Comparison of ENCODE assay signal across 12 cellular contexts in the genomic region with DNA sequence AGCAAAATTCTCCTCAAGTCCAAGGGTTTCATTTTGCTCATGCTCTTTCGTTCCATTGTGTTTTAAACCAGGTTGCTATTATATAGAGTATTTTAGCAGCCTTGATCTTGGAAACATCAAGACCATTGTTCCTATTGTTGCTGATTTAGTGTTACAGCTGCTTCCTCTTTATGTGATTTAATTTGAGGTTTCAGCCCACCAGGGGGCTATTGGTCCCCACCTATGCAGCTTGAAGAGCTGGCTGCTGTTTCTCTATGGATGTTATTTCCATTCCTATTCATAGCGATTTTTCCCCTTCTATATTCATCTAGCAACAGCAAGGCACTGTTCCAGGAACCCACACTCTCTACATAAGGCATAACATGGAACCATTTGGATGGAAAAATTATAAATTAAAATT.
DNase-seq lines count a peak whose midpoint lies in the region; ATAC-seq and TF ChIP-seq lines count a peak whose summit lies in the region.
"Had no signal": no experiment of that assay in that cellular context is flagged by ENCODE, and none has a peak within 500 bp of the region (broad histone marks: within the 10 kb centered on the region; RNA-seq: fewer than 3 reads in every experiment).

No MANE protein-coding gene starts in this region.

- no CpG with 5 or more reads among the region's 2 CpGs for WGBS in mesendoderm (ENCODE audit: extremely low coverage, insufficient coverage, low lambda C conversion rate)

- no peak overlapping the region for H2BK5ac ChIP-seq in mesendoderm (ENCODE audit: low read length)

- H3K23ac ChIP-seq in mesendoderm (ENCODE audit: low read length): no peak overlapping the region

- no peaks in the 10 kb centered on the region for H3F3A ChIP-seq in GM23338 (replicated peaks; ENCODE audit: low read depth)

- no peak overlapping the region for H2BK15ac ChIP-seq in mesendoderm (replicated peaks; ENCODE audit: low read depth)

- H4K8ac ChIP-seq in mesendoderm (ENCODE audit: low read depth, low read length): no peak overlapping the region

- H3K4me1 Mint-ChIP-seq in GM23338: peaks cover 41% of the 10 kb centered on the region
- H3K4me1 Mint-ChIP-seq: immature natural killer cell; stimulated activated effector memory CD8-positive, alpha-beta T cell treated with anti-CD3 and anti-CD28 coated beads, Interleukin-12 subunit alpha, Interleukin-12 subunit beta, amount 100 ng/mL, for 72 hours had no signal

- H3K79me1 ChIP-seq in mesendoderm (ENCODE audit: low read length): no peaks in the 10 kb centered on the region

- intact Hi-C loops in uterus (cut with DNase I; ENCODE audit: low total_unique reads): no loop called here

- ATAC-seq in GM23338: peak; percentile 67
- ATAC-seq: stimulated activated effector memory CD8-positive, alpha-beta T cell treated with anti-CD3 and anti-CD28 coated beads, Interleukin-12 subunit alpha, Interleukin-12 subunit beta, amount 100 ng/mL, for 72 hours had no signal

- H3K9ac ChIP-seq in mesendoderm (ENCODE audit: low read length): no peak overlapping the region

- TF ChIP-seq CTCF in GM23338 (conservative IDR thresholded peaks at IDR 0.05; ENCODE audit: low read depth in 2 of 2) (peak; percentile 40 to 43), uterus (IDR thresholded peaks at IDR 0.05) (no peak)

- H3K4me3 ChIP-seq in GM23338 (no peak overlapping the region), mesendoderm (ENCODE audit: low read length) (no peak overlapping the region), uterus (no peak overlapping the region)
- H3K4me3 ChIP-seq: esophagus muscularis mucosa had no signal

- peak overlapping the region; percentile 46 for H3K4me2 ChIP-seq in GM23338
- no peak overlapping the region for H3K4me2 ChIP-seq in mesendoderm (ENCODE audit: low read length)

- H3K79me2 ChIP-seq in GM23338 (replicated peaks; ENCODE audit: insufficient read depth) (no peaks in the 10 kb centered on the region), mesendoderm (ENCODE audit: control insufficient read depth, insufficient read depth, low read length) (no peaks in the 10 kb centered on the region)

- H3K56ac ChIP-seq in mesendoderm (ENCODE audit: low read length): no peak overlapping the region

- 0 out of 2 replicates have a peak overlapping the region, but pooled peaks have one; percentile 11 for H3K27ac ChIP-seq in GM23338 (ENCODE audit: low read depth)
- no peak overlapping the region for H3K27ac ChIP-seq in mesendoderm (ENCODE audit: low read depth, low read length)
- H3K27ac ChIP-seq in uterus: no peak overlapping the region
- H3K27ac ChIP-seq: esophagus muscularis mucosa had no signal

- no peak overlapping the region for H3K27ac Mint-ChIP-seq in GM23338
- H3K27ac Mint-ChIP-seq: immature natural killer cell; stimulated activated effector memory CD8-positive, alpha-beta T cell treated with anti-CD3 and anti-CD28 coated beads, Interleukin-12 subunit alpha, Interleukin-12 subunit beta, amount 100 ng/mL, for 72 hours had no signal

- no peaks in the 10 kb centered on the region; the same call in 2 of the 3 replicates for H3K36me3 Mint-ChIP-seq in GM23338 (ENCODE audit: low read depth)

- H3K18ac ChIP-seq in mesendoderm (ENCODE audit: low read length): no peak overlapping the region

- H3K27me3 ChIP-seq in GM23338 (ENCODE audit: insufficient read depth) (no peaks in the 10 kb centered on the region), mesendoderm (ENCODE audit: insufficient read depth, low read length, poor library complexity) (no peaks in the 10 kb centered on the region), uterus (no peaks in the 10 kb centered on the region)
- H3K27me3 ChIP-seq: esophagus muscularis mucosa had no signal

- H4K20me1 ChIP-seq in GM23338 (replicated peaks; ENCODE audit: insufficient read depth): no peaks in the 10 kb centered on the region

- H3K36me3 ChIP-seq in GM23338 (ENCODE audit: insufficient read depth) (no peaks in the 10 kb centered on the region), mesendoderm (ENCODE audit: control insufficient read depth, insufficient read depth, low read length) (no peaks in the 10 kb centered on the region), uterus (no peaks in the 10 kb centered on the region)

- H3K9me3 ChIP-seq in uterus: no peaks in the 10 kb centered on the region
- H3K9me3 ChIP-seq: esophagus muscularis mucosa had no signal

- in situ Hi-C loops in G401 (cut with HindIII; ENCODE audit: low sequenced_read_pairs): no loop called here

- H4K5ac ChIP-seq in mesendoderm (ENCODE audit: low read length): no peak overlapping the region

- no peaks in the 10 kb centered on the region for H3K9me3 Mint-ChIP-seq in GM23338
- H3K9me3 Mint-ChIP-seq: immature natural killer cell; stimulated activated effector memory CD8-positive, alpha-beta T cell treated with anti-CD3 and anti-CD28 coated beads, Interleukin-12 subunit alpha, Interleukin-12 subunit beta, amount 100 ng/mL, for 72 hours had no signal

- H3K4ac ChIP-seq in mesendoderm (ENCODE audit: low read depth, low read length): no peak overlapping the region

- no peak overlapping the region for H2AK5ac ChIP-seq in mesendoderm (ENCODE audit: low read length)

- no peak overlapping the region for H2AFZ ChIP-seq in GM23338

- no peaks in the 10 kb centered on the region for H3K9me2 ChIP-seq in GM23338 (ENCODE audit: insufficient read depth)

- H3K27me3 Mint-ChIP-seq in GM23338 (ENCODE audit: insufficient read depth, low read depth, poor library complexity): no peaks in the 10 kb centered on the region

- peak; percentile 74 for DNase-seq in GM23338 (ENCODE audit: low spot score)
- peak; percentile 62 for DNase-seq in NCI-H1105 (lab: John Stamatoyannopoulos, UW)
- peak; percentile 35 for DNase-seq in SK-N-DZ (ENCODE audit: low spot score)
- peak; percentile 63 for DNase-seq in mesendoderm
- DNase-seq in uterus: no peak
- no peak for DNase-seq in G401 (ENCODE audit: low spot score)
- DNase-seq in T-helper 1 cell: no peak
- DNase-seq in NCI-H1694 (lab: John Stamatoyannopoulos, UW): no peak
- DNase-seq: activated T-cell treated with anti-CD3 and anti-CD28 coated beads, Interleukin-2, amount 50 U/mL, for 48 hours; immature natural killer cell had no signal

- no peak overlapping the region for H2BK120ac ChIP-seq in mesendoderm (ENCODE audit: low read depth, low read length)

- H3K4me1 ChIP-seq in GM23338 (ENCODE audit: insufficient read depth): peaks cover 49% of the 10 kb centered on the region
- H3K4me1 ChIP-seq in mesendoderm (ENCODE audit: control insufficient read depth, low read depth, low read length): peaks cover 5% of the 10 kb centered on the region
- no peaks in the 10 kb centered on the region for H3K4me1 ChIP-seq in uterus

- no peak for TF ChIP-seq POLR2A in uterus (IDR thresholded peaks at IDR 0.05)

- no peak overlapping the region for H3K4me3 Mint-ChIP-seq in GM23338
- H3K4me3 Mint-ChIP-seq: immature natural killer cell; stimulated activated effector memory CD8-positive, alpha-beta T cell treated with anti-CD3 and anti-CD28 coated beads, Interleukin-12 subunit alpha, Interleukin-12 subunit beta, amount 100 ng/mL, for 72 hours had no signal

TF ChIP-seq in GM23338, 12 proteins besides CTCF, POLR2A, EP300 and RAD21:
- TF ChIP-seq ZNF114 (CRISPR knock-in tag; IDR thresholded peaks at IDR 0.05) (no peak), ETS1 (IDR thresholded peaks at IDR 0.05) (no peak), NANOG (IDR thresholded peaks at IDR 0.05; ENCODE audit: borderline replicate concordance) (peak; percentile 56; the same call in 1 of the 2 replicates), EZH2phosphoT487 (IDR thresholded peaks at IDR 0.05; ENCODE audit: unreplicated experiment) (no peak)

Comparison
In these comparisons a context has a peak if more than half of its experiments do, and no peak if none do; other contexts are left out.
1. DNase-seq: peak in GM23338 (single experiment), NCI-H1105 (single experiment), SK-N-DZ (single experiment) and mesendoderm (single experiment); none in uterus (0 of 2), G401 (single experiment), T-helper 1 cell (0 of 5) and NCI-H1694 (single experiment).
2. CTCF ChIP-seq: peak in GM23338 (2 of 2); none in uterus (0 of 4).